In genomic region chr2:70340921-70341765, GRCh38 we compare ENCODE assay signal across 8 cellular contexts. TPM values are rescaled to one million over a fixed set of nuclear protein-coding genes. Genes with fewer than 3 reads are reported as not detected.
DNase-seq lines count a peak whose midpoint lies in the region; ATAC-seq, FAIRE-seq and TF ChIP-seq lines count a peak whose summit lies in the region.

No MANE protein-coding gene starts in this region.

- no peaks in the 10 kb centered on the region for H3K79me2 ChIP-seq in GM12878 (ENCODE audit: control insufficient read depth, insufficient read depth, low read length)

- H3K36me3 ChIP-seq in GM12878 (ENCODE audit: control insufficient read depth in 2 of 2, insufficient read depth in 2 of 2, low read length in 1 of 2) = no peaks in the 10 kb centered on the region

- H3K9me3 ChIP-seq in GM12878 (replicated peaks; ENCODE audit: control insufficient read depth, insufficient read depth, low read length) = no peaks in the 10 kb centered on the region

- no peaks in the 10 kb centered on the region; the same call in 1 of the 2 replicates for H4K20me1 ChIP-seq in GM12878 (ENCODE audit: control insufficient read depth, insufficient read depth)

- ATAC-seq in GM12878 = peak; percentile 83
- no peak for ATAC-seq in HG02973 (IDR thresholded peaks at IDR 0.05; ENCODE audit: unreplicated experiment)
- no peak for ATAC-seq in GM19455 (IDR thresholded peaks at IDR 0.05; ENCODE audit: unreplicated experiment)

- intact Hi-C loops in GM12878 (cut with micrococcal nuclease; ENCODE audit: unreplicated experiment) = loop anchor here (1.0 to 2.0 kb wide), 2 partner anchors 276 to 308 kb away; no protein-coding TSS in a partner anchor

- TF ChIP-seq EP300 in GM12878 (IDR thresholded peaks at IDR 0.05; ENCODE audit: borderline replicate concordance in 1 of 2, control insufficient read depth in 1 of 2, low read depth in 2 of 2, low read length in 2 of 2) = no peak

- in situ Hi-C loops in KBM-7 (cut with MboI; ENCODE audit: low pct_unique_long_range_greater_than_20kb, low sequenced_read_pairs) = no loop called here
- in situ Hi-C loops in GM12878 (cut with MboI) = loop anchor here (5.0 kb wide), 1 partner anchor 276 kb away; no protein-coding TSS in a partner anchor

- H2AFZ ChIP-seq in GM12878 (ENCODE audit: control insufficient read depth, low read depth, low read length) = no peak overlapping the region

- no peaks in the 10 kb centered on the region for H3K4me1 ChIP-seq in GM12878 (ENCODE audit: control insufficient read depth, insufficient read depth, low read length)

- no peak overlapping the region for H3K9ac ChIP-seq in GM12878 (ENCODE audit: control insufficient read depth, insufficient read depth, low read length)

- no peak for TF ChIP-seq POLR2A in GM12878 (IDR thresholded peaks at IDR 0.05; ENCODE audit: low read depth, low read length)

- SMC1A ChIA-PET in GM12878 (lab: Charles Lee; ENCODE audit: uncharacterized antibody, unreplicated experiment) = interaction anchor here (0.6 to 2.1 kb wide), 4 partner anchors 14 to 777 kb away, joined by 3 to 6 read pairs (median 4); no protein-coding TSS in a partner anchor

- POLR2A ChIA-PET in GM12878 (lab: Charles Lee) = no interaction called here

- CTCF ChIA-PET in GM12878 (lab: Yijun Ruan, JAX) = interaction anchor here (0.6 to 5.5 kb wide), 14 partner anchors 10 to 1257 kb away, joined by 3 to 65 read pairs (median 4); no protein-coding TSS in a partner anchor

- H3K4me3 ChIP-seq in GM12878 = no peak overlapping the region

- 1% methylated on average over 7 of the region's 7 CpGs for WGBS in GM12878 (ENCODE audit: insufficient coverage, insufficient replicate concordance, low lambda C conversion rate, missing lambda C conversion rate)

- TF ChIP-seq CTCF in GM12878 (IDR thresholded peaks at IDR 0.05 in 2 of 3, conservative IDR thresholded peaks at IDR 0.05 in 1 of 3; ENCODE audit: control insufficient read depth in 2 of 3, extremely low read depth in 1 of 3, insufficient read depth in 1 of 3, low read depth in 3 of 3, low read length in 3 of 3) = peak; percentile 71 to 79 (median 77)

- FAIRE-seq in GM12878 (lab: Jason Lieb, UNC) = peak; percentile 97

- RAD21 ChIA-PET in GM12878 (lab: Charles Lee; ENCODE audit: unreplicated experiment) = interaction anchor here (1.0 to 2.9 kb wide), 3 partner anchors 37 to 305 kb away, joined by 3 to 14 read pairs (median 4); no protein-coding TSS in a partner anchor

- no peak overlapping the region for H3K27ac ChIP-seq in GM12878 (ENCODE audit: control insufficient read depth, insufficient read depth)

- H3K4me2 ChIP-seq in GM12878 (ENCODE audit: control insufficient read depth, insufficient read depth) = no peak overlapping the region

- peak; percentile 94 for TF ChIP-seq RAD21 in GM12878 (IDR thresholded peaks at IDR 0.05; ENCODE audit: insufficient read depth, low read depth, low read length)

- no peaks in the 10 kb centered on the region for H3K27me3 ChIP-seq in GM12878 (replicated peaks in 1 of 2; ENCODE audit: control insufficient read depth in 2 of 2, insufficient read depth in 2 of 2, low read length in 1 of 2)

- peak; percentile 55 for DNase-seq in EL
- peak; percentile 58 for DNase-seq in KBM-7
- peak; percentile 36 for DNase-seq in SHP77 treated with DMSO at 0.1 percent for 48 hours (lab: John Stamatoyannopoulos, UW)
- no peak for DNase-seq in GM12878 (ENCODE audit: low read depth, low spot score)
- peak; percentile 48 for DNase-seq in iPS DF 19.7 (ENCODE audit: low read depth, low spot score)
- peak in 2 of 3 donors; percentile 8 to 44 for DNase-seq in stimulated activated CD4-positive, alpha-beta T cell treated with anti-CD3 and anti-CD28 coated beads, Interleukin-12 subunit alpha, Interleukin-12 subunit beta, amount 100 ng/mL, for 48 hours (ENCODE audit: low read depth in 2 of 3, low spot score in 1 of 3)

- no TSS peak for BruUV-seq in GM12878 (replicated peaks; lab: Mats Ljungman, UMichigan)

TF ChIP-seq in GM12878, 131 proteins besides CTCF, POLR2A, EP300 and RAD21:
- TF ChIP-seq ETV6 (conservative IDR thresholded peaks at IDR 0.05 in 1 of 2, IDR thresholded peaks at IDR 0.05 in 1 of 2; ENCODE audit: borderline replicate concordance in 1 of 2, low read depth in 1 of 2) (no peak), SMC3 (IDR thresholded peaks at IDR 0.05; ENCODE audit: borderline replicate concordance, low read length) (peak; percentile 73), HDAC6 (IDR thresholded peaks at IDR 0.05; ENCODE audit: unreplicated experiment) (no peak), STAT1 (conservative IDR thresholded peaks at IDR 0.05) (no peak), ASH2L (IDR thresholded peaks at IDR 0.05; ENCODE audit: borderline replicate concordance, low read depth) (no peak), FOS (IDR thresholded peaks at IDR 0.05; ENCODE audit: borderline replicate concordance, extremely low read depth, insufficient read length) (no peak), ZNF217 (IDR thresholded peaks at IDR 0.05) (no peak), NFXL1 (IDR thresholded peaks at IDR 0.05; ENCODE audit: borderline replicate concordance) (no peak), IRF4 (IDR thresholded peaks at IDR 0.05; ENCODE audit: low read depth, low read length) (no peak), BHLHE40 (IDR thresholded peaks at IDR 0.05; ENCODE audit: borderline replicate concordance in 1 of 2, low read depth in 2 of 2, low read length in 1 of 2) (0 out of 4 replicates have a peak, but pooled peaks of 1 of the 2 experiments have one; percentile 18), SMARCA5 (IDR thresholded peaks at IDR 0.05) (no peak), KDM1A (IDR thresholded peaks at IDR 0.05; ENCODE audit: borderline replicate concordance) (no peak), CHD2 (IDR thresholded peaks at IDR 0.05; ENCODE audit: borderline replicate concordance, low read depth, low read length) (no peak)
- TF ChIP-seq, protein P1, sequence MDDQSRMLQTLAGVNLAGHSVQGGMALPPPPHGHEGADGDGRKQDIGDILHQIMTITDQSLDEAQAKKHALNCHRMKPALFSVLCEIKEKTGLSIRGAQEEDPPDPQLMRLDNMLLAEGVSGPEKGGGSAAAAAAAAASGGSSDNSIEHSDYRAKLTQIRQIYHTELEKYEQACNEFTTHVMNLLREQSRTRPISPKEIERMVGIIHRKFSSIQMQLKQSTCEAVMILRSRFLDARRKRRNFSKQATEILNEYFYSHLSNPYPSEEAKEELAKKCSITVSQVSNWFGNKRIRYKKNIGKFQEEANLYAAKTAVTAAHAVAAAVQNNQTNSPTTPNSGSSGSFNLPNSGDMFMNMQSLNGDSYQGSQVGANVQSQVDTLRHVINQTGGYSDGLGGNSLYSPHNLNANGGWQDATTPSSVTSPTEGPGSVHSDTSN (IDR thresholded peaks at IDR 0.05; ENCODE audit: insufficient replicate concordance, low read depth, low read length) = no peak
- TF ChIP-seq, protein P2, sequence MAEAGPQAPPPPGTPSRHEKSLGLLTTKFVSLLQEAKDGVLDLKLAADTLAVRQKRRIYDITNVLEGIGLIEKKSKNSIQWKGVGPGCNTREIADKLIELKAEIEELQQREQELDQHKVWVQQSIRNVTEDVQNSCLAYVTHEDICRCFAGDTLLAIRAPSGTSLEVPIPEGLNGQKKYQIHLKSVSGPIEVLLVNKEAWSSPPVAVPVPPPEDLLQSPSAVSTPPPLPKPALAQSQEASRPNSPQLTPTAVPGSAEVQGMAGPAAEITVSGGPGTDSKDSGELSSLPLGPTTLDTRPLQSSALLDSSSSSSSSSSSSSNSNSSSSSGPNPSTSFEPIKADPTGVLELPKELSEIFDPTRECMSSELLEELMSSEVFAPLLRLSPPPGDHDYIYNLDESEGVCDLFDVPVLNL (IDR thresholded peaks at IDR 0.05; ENCODE audit: low read depth, low read length) = no peak

RNA-seq across cellular contexts. Expression of gene FAM136A, which starts 39.3 kb away (rescaled TPM):
- 35.4 and 39.1 TPM in 2 replicates for total RNA-seq in GM12878 (2013; cell fraction: nucleolus; rRNA removed)
- total RNA-seq in GM12878 (2014; rRNA removed) (69.3 and 80.0 TPM in 2 replicates), GM12878 (2014; rRNA removed; fragmentation: Illumina TruSeq; extraction: Trizol) (82.2 and 91.8 TPM in 2 replicates), GM12878 (2021) (75.9 and 81.8 TPM in 2 replicates)
- 43.5 TPM for polyA plus RNA-seq in GM12878 (2011; ENCODE audit: low read depth)
- polyA plus RNA-seq in GM12878 (2011; rRNA removed) (89.7 and 108 TPM in 2 replicates), GM12878 (2014; fragmentation: Illumina TruSeq; extraction: Trizol) (109 and 125 TPM in 2 replicates), GM12878 (2014; fragmentation: Nextera tagmentation; extraction: Ambion mirVana) (100 to 1,000 TPM; 128 to 134 TPM), GM12878 (2014; rRNA removed) (93.7 and 106 TPM in 2 replicates), GM12878 (2016; fragmentation: Nextera tagmentation; extraction: Ambion mirVana) (100 to 1,000 TPM; 164 to 173 TPM)
- polyA plus RNA-seq in GM12878 (2011; cell fraction: cytosol; rRNA removed) = 51.1 and 61.6 TPM in 2 replicates
- 54.0 and 72.2 TPM in 2 replicates for polyA plus RNA-seq in GM12878 (2011; cell fraction: nucleus; rRNA removed)
- 52.2 and 55.8 TPM in 2 replicates for polyA plus RNA-seq in GM12878 (2012)
- 27.0 and 29.6 TPM in 2 replicates for polyA minus RNA-seq in GM12878 (2011; rRNA and poly(A)+ RNA removed)
- polyA minus RNA-seq in GM12878 (2011; cell fraction: cytosol; rRNA and poly(A)+ RNA removed) = 17.5 and 18.0 TPM in 2 replicates
- 12.1 and 16.2 TPM in 2 replicates for polyA minus RNA-seq in GM12878 (2011; cell fraction: nucleus; rRNA and poly(A)+ RNA removed)

RNA-seq across cellular contexts. Expression of gene SNRPG, which starts 47.6 kb away (rescaled TPM):
- 37.3 and 39.5 TPM in 2 replicates for total RNA-seq in GM12878 (2013; cell fraction: nucleolus; rRNA removed)
- total RNA-seq in GM12878 (2014; rRNA removed) (260 and 377 TPM in 2 replicates), GM12878 (2014; rRNA removed; fragmentation: Illumina TruSeq; extraction: Trizol) (341 and 344 TPM in 2 replicates), GM12878 (2021) (292 and 308 TPM in 2 replicates)
- polyA plus RNA-seq in GM12878 (2011; ENCODE audit: low read depth) = 69.6 TPM
- polyA plus RNA-seq in GM12878 (2011; rRNA removed) (340 and 642 TPM in 2 replicates), GM12878 (2014; fragmentation: Illumina TruSeq; extraction: Trizol) (419 and 429 TPM in 2 replicates), GM12878 (2014; fragmentation: Nextera tagmentation; extraction: Ambion mirVana) (1,000 to 10,000 TPM; 1,365 to 1,464 TPM), GM12878 (2014; rRNA removed) (572 and 773 TPM in 2 replicates), GM12878 (2016; fragmentation: Nextera tagmentation; extraction: Ambion mirVana) (1,000 to 10,000 TPM; 1,122 to 1,145 TPM)
- polyA plus RNA-seq in GM12878 (2011; cell fraction: cytosol; rRNA removed) = 130 and 161 TPM in 2 replicates
- 169 and 276 TPM in 2 replicates for polyA plus RNA-seq in GM12878 (2011; cell fraction: nucleus; rRNA removed)
- polyA plus RNA-seq in GM12878 (2012) = 212 and 265 TPM in 2 replicates
- polyA minus RNA-seq in GM12878 (2011; rRNA and poly(A)+ RNA removed) = 49.1 and 54.1 TPM in 2 replicates
- 13.0 and 21.6 TPM in 2 replicates for polyA minus RNA-seq in GM12878 (2011; cell fraction: cytosol; rRNA and poly(A)+ RNA removed)
- 12.0 and 21.0 TPM in 2 replicates for polyA minus RNA-seq in GM12878 (2011; cell fraction: nucleus; rRNA and poly(A)+ RNA removed)
